ENCODE assay signal across 10 cellular contexts in genomic region chr6:149487316-149487715, GRCh38.
"Had no signal": no experiment of that assay in that cellular context is flagged by ENCODE, and none has a peak within 500 bp of the region (broad histone marks: within the 10 kb centered on the region; RNA-seq: fewer than 3 reads in every experiment).

No MANE protein-coding gene starts in this region.

- H3K27ac ChIP-seq: cardiac muscle cell, ovary, sigmoid colon, spleen, WERI-Rb-1 had no signal

- DNase-seq: activated CD4-positive, alpha-beta T cell treated with anti-CD3 and anti-CD28 coated beads for 4 hours; activated naive CD4-positive, alpha-beta T cell treated with anti-CD3 and anti-CD28 coated beads for 36 hours; midbrain; ovary; sigmoid colon; spleen; WERI-Rb-1 had no signal

- H3K4me3 Mint-ChIP-seq: activated naive CD4-positive, alpha-beta T cell treated with anti-CD3 and anti-CD28 coated beads for 36 hours had no signal

- H3K27me3 ChIP-seq: cardiac muscle cell, ovary, sigmoid colon, spleen had no signal

- H3K9me3 ChIP-seq: ovary, sigmoid colon, spleen had no signal

- H3K4me3 ChIP-seq: cardiac muscle cell, lung, ovary, sigmoid colon, spleen had no signal

- H3K27ac Mint-ChIP-seq: activated T-helper 2 cell treated with anti-CD3 and anti-CD28 coated beads, Interferon-gamma antibody, Interleukin-2, Interleukin-4, amounts not matched to agents 10 μg/mL and 5 μg/mL and 100 μg/mL, durations not matched to agents 14 hours and 24 hours and 36 hours had no signal

- H3K9me3 Mint-ChIP-seq: activated naive CD4-positive, alpha-beta T cell treated with anti-CD3 and anti-CD28 coated beads for 36 hours; activated T-helper 2 cell treated with anti-CD3 and anti-CD28 coated beads, Interferon-gamma antibody, Interleukin-2, Interleukin-4, amounts not matched to agents 10 μg/mL and 5 μg/mL and 100 μg/mL, durations not matched to agents 14 hours and 24 hours and 36 hours had no signal

- H3K36me3 ChIP-seq: cardiac muscle cell, ovary, sigmoid colon, spleen, WERI-Rb-1 had no signal
